ENCODE assay signal across 24 cellular contexts in genomic region chr20:47708140-47708807, GRCh38.
DNase-seq lines count a peak whose midpoint lies in the region; ATAC-seq, FAIRE-seq and TF ChIP-seq lines count a peak whose summit lies in the region.
"Had no signal": no experiment of that assay in that cellular context is flagged by ENCODE, and none has a peak within 500 bp of the region (broad histone marks: within the 10 kb centered on the region; RNA-seq: fewer than 3 reads in every experiment).

No MANE protein-coding gene starts in this region.

- H3K79me2 ChIP-seq in Karpas-422 (ENCODE audit: low read length), result no peaks in the 10 kb centered on the region
- H3K79me2 ChIP-seq in PC-3 (ENCODE audit: low read length), result 0 out of 2 replicates have a peak, but pooled peaks cover 17% of the 10 kb centered on the region
- H3K79me2 ChIP-seq: hepatocyte had no signal

- no peaks in the 10 kb centered on the region for H3K9me3 Mint-ChIP-seq in activated CD4-positive, alpha-beta T cell treated with anti-CD3 and anti-CD28 coated beads for 36 hours (ENCODE audit: low read depth)
- H3K9me3 Mint-ChIP-seq in activated naive CD4-positive, alpha-beta T cell treated with anti-CD3 and anti-CD28 coated beads, Interleukin-2, amount 10 ng/mL, durations not matched to agents 7 days and 5 days, result no peaks in the 10 kb centered on the region
- H3K9me3 Mint-ChIP-seq: activated CD4-positive, alpha-beta memory T cell treated with anti-CD3 and anti-CD28 coated beads for 36 hours; immature natural killer cell; WTC11 had no signal

- no peak overlapping the region for H3K9ac ChIP-seq in Karpas-422 (ENCODE audit: low read length)
- H3K9ac ChIP-seq in kidney (ENCODE audit: low read length in 2 of 2), result no peak overlapping the region
- no peak overlapping the region for H3K9ac ChIP-seq in PC-3 (ENCODE audit: low read length)

- intact Hi-C loops in activated CD4-positive, alpha-beta T cell treated with anti-CD3 and anti-CD28 coated beads for 36 hours (cut with DNase I, micrococcal nuclease), result no loop called here
- intact Hi-C loops in kidney (cut with DNase I) (no loop called here), PC-3 (cut with micrococcal nuclease) (no loop called here)

- no peak for FAIRE-seq in kidney (lab: Jason Lieb, UNC)
- FAIRE-seq: A204.1, small intestine had no signal

- H3K4me2 ChIP-seq in Karpas-422 (ENCODE audit: low read depth, low read length, poor library complexity, severe bottlenecking), result peak overlapping the region; percentile 33
- H3K4me2 ChIP-seq in PC-3 (ENCODE audit: low read length), result no peak overlapping the region
- H3K4me2 ChIP-seq: hepatocyte had no signal

- H2AFZ ChIP-seq in Karpas-422 (ENCODE audit: low read length), result no peak overlapping the region
- no peak overlapping the region for H2AFZ ChIP-seq in PC-3 (ENCODE audit: low read length)
- H2AFZ ChIP-seq: hepatocyte had no signal

- H3K27me3 ChIP-seq in Karpas-422 (ENCODE audit: low read length), result no peaks in the 10 kb centered on the region
- no peaks in the 10 kb centered on the region for H3K27me3 ChIP-seq in PC-3 (ENCODE audit: low read length)
- H3K27me3 ChIP-seq: hepatocyte had no signal

- no peaks in the 10 kb centered on the region for H3K36me3 Mint-ChIP-seq in activated CD4-positive, alpha-beta T cell treated with anti-CD3 and anti-CD28 coated beads for 36 hours (ENCODE audit: low read depth)
- no peaks in the 10 kb centered on the region for H3K36me3 Mint-ChIP-seq in activated naive CD4-positive, alpha-beta T cell treated with anti-CD3 and anti-CD28 coated beads, Interleukin-2, amount 10 ng/mL, durations not matched to agents 7 days and 5 days
- H3K36me3 Mint-ChIP-seq: activated CD4-positive, alpha-beta memory T cell treated with anti-CD3 and anti-CD28 coated beads for 36 hours; immature natural killer cell; WTC11 had no signal

- ATAC-seq in activated CD4-positive, alpha-beta T cell treated with anti-CD3 and anti-CD28 coated beads for 36 hours, result peak; percentile 23
- ATAC-seq in PC-3, result no peak
- no peak for ATAC-seq in SK-N-SH treated with all-trans-retinoic acid at 6 μM for 48 hours
- ATAC-seq in HG03520 (IDR thresholded peaks at IDR 0.05; ENCODE audit: unreplicated experiment), result no peak
- ATAC-seq: left ventricle myocardium superior, mucosa of descending colon, psoas muscle, WTC11 had no signal

- no peak overlapping the region for H3K4me3 Mint-ChIP-seq in activated CD4-positive, alpha-beta T cell treated with anti-CD3 and anti-CD28 coated beads for 36 hours
- H3K4me3 Mint-ChIP-seq in activated naive CD4-positive, alpha-beta T cell treated with anti-CD3 and anti-CD28 coated beads, Interleukin-2, amount 10 ng/mL, durations not matched to agents 7 days and 5 days, result no peak overlapping the region
- H3K4me3 Mint-ChIP-seq: activated CD4-positive, alpha-beta memory T cell treated with anti-CD3 and anti-CD28 coated beads for 36 hours; immature natural killer cell; WTC11 had no signal

- CTCF ChIA-PET in activated CD4-positive, alpha-beta T cell treated with anti-CD3 and anti-CD28 coated beads for 36 hours (lab: Charles Lee), result interaction anchor here (1.2 kb wide), 1 partner anchor 912 kb away, joined by 5 read pairs; no protein-coding TSS in a partner anchor
- CTCF ChIA-PET in PC-3 (lab: Charles Lee), result no interaction called here
- CTCF ChIA-PET in activated naive CD4-positive, alpha-beta T cell treated with anti-CD3 and anti-CD28 coated beads, Interleukin-2, amount 10 ng/mL, durations not matched to agents 7 days and 5 days (lab: Charles Lee), result interaction anchor here (0.9 to 1.0 kb wide), 3 partner anchors 17 to 30 kb away, joined by 3 to 4 read pairs (median 3); no protein-coding TSS in a partner anchor

- H3K9me3 ChIP-seq in Karpas-422 (ENCODE audit: low read length) (no peaks in the 10 kb centered on the region), kidney (ENCODE audit: control insufficient read depth in 1 of 2, low read length in 2 of 2) (no peaks in the 10 kb centered on the region), PC-3 (ENCODE audit: low read length) (no peaks in the 10 kb centered on the region)
- H3K9me3 ChIP-seq: mucosa of descending colon, psoas muscle, thoracic aorta had no signal

- no peaks in the 10 kb centered on the region for H3K4me1 Mint-ChIP-seq in activated CD4-positive, alpha-beta T cell treated with anti-CD3 and anti-CD28 coated beads for 36 hours
- no peaks in the 10 kb centered on the region for H3K4me1 Mint-ChIP-seq in activated naive CD4-positive, alpha-beta T cell treated with anti-CD3 and anti-CD28 coated beads, Interleukin-2, amount 10 ng/mL, durations not matched to agents 7 days and 5 days
- H3K4me1 Mint-ChIP-seq: immature natural killer cell had no signal

- DNase-seq in activated CD4-positive, alpha-beta T cell treated with anti-CD3 and anti-CD28 coated beads for 36 hours, result no peak
- DNase-seq in activated CD4-positive, alpha-beta T cell treated with anti-CD3 and anti-CD28 coated beads, Interleukin-2, amount 50 U/mL, for 1 hour, result no peak
- DNase-seq in Karpas-422 (peak; percentile 46), kidney (peak; percentile 17), PC-3 (no peak)
- DNase-seq in activated naive CD4-positive, alpha-beta T cell treated with anti-CD3 and anti-CD28 coated beads, Interleukin-2, amount 10 ng/mL, durations not matched to agents 7 days and 5 days, result no peak
- DNase-seq: activated CD4-positive, alpha-beta memory T cell treated with anti-CD3 and anti-CD28 coated beads for 36 hours; Calu3; foreskin melanocyte; immature natural killer cell; left ventricle myocardium superior; mucosa of descending colon; NCI-H2081 treated with DMSO at 0.1 percent for 48 hours; small intestine; stimulated activated CD4-positive, alpha-beta T cell treated with anti-CD3 and anti-CD28 coated beads, Interleukin-2, amount 100 ng/mL, for 24 hours; stimulated activated naive CD4-positive, alpha-beta T cell had no signal

- TF ChIP-seq CTCF in kidney (IDR thresholded peaks at IDR 0.05; ENCODE audit: borderline replicate concordance, extremely low read depth, insufficient read depth) (no peak), PC-3 (conservative IDR thresholded peaks at IDR 0.05; ENCODE audit: low read depth, low read length) (no peak)

- BruUV-seq in PC-3 (replicated peaks; lab: Mats Ljungman, UMichigan), result no TSS peak

- H3K4me1 ChIP-seq in Karpas-422 (ENCODE audit: low read length), result peaks cover 17% of the 10 kb centered on the region
- H3K4me1 ChIP-seq in kidney (ENCODE audit: control insufficient read depth in 1 of 2, insufficient read depth in 1 of 2, low read depth in 1 of 2, low read length in 2 of 2), result peaks cover 0 to 9% of the 10 kb centered on the region in 2 donors
- H3K4me1 ChIP-seq in PC-3 (ENCODE audit: insufficient read depth, low read length), result no peaks in the 10 kb centered on the region
- H3K4me1 ChIP-seq: psoas muscle had no signal

- H3K36me3 ChIP-seq in Karpas-422 (ENCODE audit: insufficient read depth, low read length), result no peaks in the 10 kb centered on the region
- H3K36me3 ChIP-seq in kidney (ENCODE audit: control insufficient read depth in 1 of 2, insufficient read depth in 2 of 2, low read length in 2 of 2), result no peaks in the 10 kb centered on the region
- H3K36me3 ChIP-seq in PC-3 (ENCODE audit: low read depth, low read length), result peaks cover 13% of the 10 kb centered on the region
- H3K36me3 ChIP-seq: thoracic aorta had no signal

- no peaks in the 10 kb centered on the region for H4K20me1 ChIP-seq in Karpas-422 (ENCODE audit: insufficient read depth, low read depth, low read length)
- H4K20me1 ChIP-seq in PC-3 (ENCODE audit: low read length), result peaks cover 17% of the 10 kb centered on the region

- H3F3A ChIP-seq in PC-3 (ENCODE audit: low read length, unreplicated experiment), result no peaks in the 10 kb centered on the region

- no peak overlapping the region for H3K27ac Mint-ChIP-seq in activated CD4-positive, alpha-beta T cell treated with anti-CD3 and anti-CD28 coated beads for 36 hours
- H3K27ac Mint-ChIP-seq in activated naive CD4-positive, alpha-beta T cell treated with anti-CD3 and anti-CD28 coated beads, Interleukin-2, amount 10 ng/mL, durations not matched to agents 7 days and 5 days, result no peak overlapping the region
- H3K27ac Mint-ChIP-seq: activated CD4-positive, alpha-beta memory T cell treated with anti-CD3 and anti-CD28 coated beads for 36 hours; immature natural killer cell; WTC11 had no signal

- no peak overlapping the region for H3K4me3 ChIP-seq in Karpas-422 (ENCODE audit: low read length)
- no peak overlapping the region for H3K4me3 ChIP-seq in kidney (ENCODE audit: low read length in 2 of 2)
- H3K4me3 ChIP-seq in PC-3 (ENCODE audit: low read length), result no peak overlapping the region
- H3K4me3 ChIP-seq: hepatocyte, mucosa of descending colon, psoas muscle, SK-N-MC, thoracic aorta had no signal

- H3K9me2 ChIP-seq in Karpas-422 (replicated peaks; ENCODE audit: insufficient read depth, low read length) (no peaks in the 10 kb centered on the region), PC-3 (replicated peaks; ENCODE audit: low read length) (no peaks in the 10 kb centered on the region)

- no peak overlapping the region for H3K27ac ChIP-seq in Karpas-422 (ENCODE audit: low read length)
- no peak overlapping the region for H3K27ac ChIP-seq in kidney (ENCODE audit: low read depth in 2 of 2, low read length in 2 of 2)
- H3K27ac ChIP-seq in PC-3 (ENCODE audit: low read length), result no peak overlapping the region
- H3K27ac ChIP-seq: hepatocyte, psoas muscle, SK-N-MC, thoracic aorta had no signal

- POLR2A ChIA-PET in activated CD4-positive, alpha-beta T cell treated with anti-CD3 and anti-CD28 coated beads for 36 hours (lab: Charles Lee), result no interaction called here
- POLR2A ChIA-PET in PC-3 (lab: Charles Lee; ENCODE audit: unreplicated experiment), result no interaction called here

- H3K27me3 Mint-ChIP-seq in activated CD4-positive, alpha-beta T cell treated with anti-CD3 and anti-CD28 coated beads for 36 hours, result peaks cover 5% of the 10 kb centered on the region
- peaks cover 31% of the 10 kb centered on the region for H3K27me3 Mint-ChIP-seq in activated naive CD4-positive, alpha-beta T cell treated with anti-CD3 and anti-CD28 coated beads, Interleukin-2, amount 10 ng/mL, durations not matched to agents 7 days and 5 days

TF ChIP-seq in SK-N-SH treated with all-trans-retinoic acid at 6 μM for 48 hours, 23 proteins besides CTCF, POLR2A, EP300 and RAD21 (continues in another document):
- TF ChIP-seq ZNF8 (CRISPR knock-in tag; IDR thresholded peaks at IDR 0.05) (no peak), ZNF70 (CRISPR knock-in tag; IDR thresholded peaks at IDR 0.05) (no peak)

Comparison
In these comparisons a context has a peak if more than half of its experiments do, and no peak if none do; other contexts are left out.
1. DNase-seq: peak in Karpas-422 (single experiment) and kidney (single experiment); none in activated CD4-positive, alpha-beta T cell treated with anti-CD3 and anti-CD28 coated beads for 36 hours (single experiment), activated CD4-positive, alpha-beta T cell treated with anti-CD3 and anti-CD28 coated beads, Interleukin-2, amount 50 U/mL, for 1 hour (single experiment), PC-3 (single experiment) and activated naive CD4-positive, alpha-beta T cell treated with anti-CD3 and anti-CD28 coated beads, Interleukin-2, amount 10 ng/mL, durations not matched to agents 7 days and 5 days (single experiment).